24 cellular contexts compared by ENCODE assay signal in genomic region chr1:180246579-180246978, GRCh38. TPM values are rescaled to one million over a fixed set of nuclear protein-coding genes. Genes with fewer than 3 reads are reported as not detected.
"Had no signal": no experiment of that assay in that cellular context is flagged by ENCODE, and none has a peak within 500 bp of the region (broad histone marks: within the 10 kb centered on the region; RNA-seq: fewer than 3 reads in every experiment).

No MANE protein-coding gene starts in this region.

- DNase-seq: activated CD4-positive, alpha-beta memory T cell treated with anti-CD3 and anti-CD28 coated beads for 36 hours; activated CD4-positive, alpha-beta T cell treated with anti-CD3 and anti-CD28 coated beads, Interleukin-2, amount 10 ng/mL, durations not matched to agents 7 days and 5 days; activated CD4-positive, CD25-positive, alpha-beta regulatory T cell treated with anti-CD3 and anti-CD28 coated beads, Interleukin-2, amount 50 U/mL, for 72 hours; activated effector memory CD4-positive, alpha-beta T cell treated with Interleukin-2 at 50 U/mL for 16 hours; activated naive CD4-positive, alpha-beta T cell; activated T-cell treated with anti-CD3 and anti-CD28 coated beads for 4 hours; amygdala; Karpas-422; NCI-H1092; NCI-H1436; NCI-H1694 treated with DMSO at 0.1 percent for 48 hours; NCI-H2029 treated with DMSO at 0.1 percent for 48 hours; NCI-H345; NCI-H510A; NCI-H526 treated with DMSO at 0.1 percent for 48 hours; OCI-M1; SW 1271 had no signal

- H3K4me3 Mint-ChIP-seq: activated CD4-positive, alpha-beta memory T cell treated with anti-CD3 and anti-CD28 coated beads for 36 hours; activated CD4-positive, alpha-beta T cell treated with anti-CD3 and anti-CD28 coated beads, Interleukin-2, amount 10 ng/mL, durations not matched to agents 7 days and 5 days; activated naive CD8-positive, alpha-beta T cell; brain; central memory CD8-positive, alpha-beta T cell had no signal

- H3K9me3 ChIP-seq: SJSA1 had no signal

- H3K36me3 ChIP-seq: SJSA1 had no signal

- H3K4me1 Mint-ChIP-seq: brain had no signal

- H3K27ac Mint-ChIP-seq: activated CD4-positive, alpha-beta memory T cell treated with anti-CD3 and anti-CD28 coated beads for 36 hours; activated CD4-positive, alpha-beta T cell treated with anti-CD3 and anti-CD28 coated beads, Interleukin-2, amount 10 ng/mL, durations not matched to agents 7 days and 5 days; activated naive CD8-positive, alpha-beta T cell; brain had no signal

- H3K4me3 ChIP-seq: SJSA1 had no signal

- ATAC-seq: SK-N-SH treated with all-trans-retinoic acid at 6 μM for 48 hours had no signal

- H3K27me3 ChIP-seq: SJSA1 had no signal

- H3K36me3 Mint-ChIP-seq: activated CD4-positive, alpha-beta memory T cell treated with anti-CD3 and anti-CD28 coated beads for 36 hours; activated naive CD8-positive, alpha-beta T cell; brain had no signal

- H3K27ac ChIP-seq: SJSA1 had no signal

- H3K9me3 Mint-ChIP-seq: activated CD4-positive, alpha-beta memory T cell treated with anti-CD3 and anti-CD28 coated beads for 36 hours; activated CD4-positive, alpha-beta T cell treated with anti-CD3 and anti-CD28 coated beads, Interleukin-2, amount 10 ng/mL, durations not matched to agents 7 days and 5 days; central memory CD8-positive, alpha-beta T cell had no signal

RNA-seq across cellular contexts. Expression of gene LHX4, which starts 16.5 kb away (rescaled TPM):
- total RNA-seq: activated CD4-positive, alpha-beta memory T cell treated with anti-CD3 and anti-CD28 coated beads for 36 hours; activated CD4-positive, alpha-beta T cell treated with anti-CD3 and anti-CD28 coated beads, Interleukin-2, amount 10 ng/mL, durations not matched to agents 7 days and 5 days; activated CD8-positive, alpha-beta memory T cell treated with anti-CD3 and anti-CD28 coated beads for 36 hours; T-helper 1 cell treated with Interleukin-12 subunit alpha and Interleukin-12 subunit beta and Interleukin-4 antibody, amounts not matched to agents 30 ng/mL and 1 ng/mL, for 36 hours had no signal
